28 cellular contexts compared by ENCODE assay signal in the genomic region with DNA sequence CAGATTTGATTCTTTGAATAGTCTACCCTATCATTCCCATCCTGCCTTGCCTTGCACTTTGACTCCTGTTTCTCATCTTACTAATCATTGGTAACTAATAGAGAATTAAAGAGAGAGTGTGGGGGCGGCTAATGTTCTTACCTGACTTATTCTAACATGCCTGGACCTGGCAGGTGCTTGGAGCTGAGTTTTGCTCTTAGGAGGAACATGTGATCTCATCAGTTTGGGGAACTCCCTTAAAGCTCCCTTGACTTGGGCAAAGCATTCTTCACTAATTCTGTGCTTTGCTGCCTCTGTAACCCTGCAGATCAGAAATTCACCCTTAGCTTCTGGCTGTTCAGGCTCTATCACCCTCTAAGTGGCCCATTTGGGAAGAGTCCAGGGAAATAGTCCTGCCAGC.
"Had no signal": no experiment of that assay in that cellular context is flagged by ENCODE, and none has a peak within 500 bp of the region (broad histone marks: within the 10 kb centered on the region; RNA-seq: fewer than 3 reads in every experiment).

No MANE protein-coding gene starts in this region.

- DNase-seq: activated CD4-positive, alpha-beta memory T cell treated with anti-CD3 and anti-CD28 coated beads for 36 hours; activated CD4-positive, alpha-beta T cell treated with anti-CD3 and anti-CD28 coated beads, Interleukin-2, amount 10 ng/mL, durations not matched to agents 24 days and 14 days; activated CD8-positive, alpha-beta memory T cell treated with anti-CD3 and anti-CD28 coated beads, Interleukin-2, amount 50 U/mL, for 4 hours; activated gamma-delta T cell; activated naive CD4-positive, alpha-beta T cell treated with anti-CD3 and anti-CD28 coated beads, Interleukin-2, amount 10 ng/mL, durations not matched to agents 7 days and 5 days; activated naive CD8-positive, alpha-beta T cell treated with anti-CD3 and anti-CD28 coated beads, Interleukin-2, amount 10 ng/mL, durations not matched to agents 7 days and 5 days; activated T-cell treated with anti-CD3 and anti-CD28 coated beads, Interleukin-2, amount 50 U/mL, for 1 hour; brain microvascular endothelial cell; central memory CD4-positive, alpha-beta T cell; endodermal cell; gastrocnemius medialis; glutamatergic neuron; left ventricle myocardium inferior; pancreas; retina; stimulated activated CD4-positive, alpha-beta T cell treated with anti-CD3 and anti-CD28 coated beads, Interleukin-4, amount 100 ng/mL, for 24 hours; uterus had no signal

- H3K27ac Mint-ChIP-seq: activated CD4-positive, alpha-beta memory T cell treated with anti-CD3 and anti-CD28 coated beads for 36 hours; activated CD4-positive, alpha-beta T cell treated with anti-CD3 and anti-CD28 coated beads, Interleukin-2, amount 10 ng/mL, durations not matched to agents 24 days and 14 days; activated naive CD4-positive, alpha-beta T cell treated with anti-CD3 and anti-CD28 coated beads, Interleukin-2, amount 10 ng/mL, durations not matched to agents 7 days and 5 days; activated naive CD8-positive, alpha-beta T cell treated with anti-CD3 and anti-CD28 coated beads, Interleukin-2, amount 10 ng/mL, durations not matched to agents 7 days and 5 days; activated T-helper 1 cell treated with anti-CD3 and anti-CD28 coated beads, Interleukin-12 subunit alpha, Interleukin-12 subunit beta, Interleukin-2, Interleukin-4 antibody, amounts not matched to agents 30 ng/mL and 10 ng/mL and 1 ng/mL, durations not matched to agents 14 hours and 24 hours and 36 hours; endodermal cell; stimulated activated effector memory CD8-positive, alpha-beta T cell treated with anti-CD3 and anti-CD28 coated beads, Interleukin-12 subunit alpha, Interleukin-12 subunit beta, amount 100 ng/mL, for 72 hours; stimulated activated naive CD8-positive, alpha-beta T cell treated with anti-CD3 and anti-CD28 coated beads, Interleukin-15, Interleukin-2, amounts not matched to agents 100 ng/mL and 50 ng/mL, for 24 hours; type B pancreatic cell had no signal

- H3K9me3 ChIP-seq: gastrocnemius medialis, left ventricle myocardium inferior, pancreas, prostate gland, thoracic aorta, uterus had no signal

- H3K36me3 Mint-ChIP-seq: activated CD4-positive, alpha-beta memory T cell treated with anti-CD3 and anti-CD28 coated beads for 36 hours; activated naive CD4-positive, alpha-beta T cell treated with anti-CD3 and anti-CD28 coated beads, Interleukin-2, amount 10 ng/mL, durations not matched to agents 7 days and 5 days; activated naive CD8-positive, alpha-beta T cell treated with anti-CD3 and anti-CD28 coated beads, Interleukin-2, amount 10 ng/mL, durations not matched to agents 7 days and 5 days; stimulated activated effector memory CD8-positive, alpha-beta T cell treated with anti-CD3 and anti-CD28 coated beads, Interleukin-12 subunit alpha, Interleukin-12 subunit beta, amount 100 ng/mL, for 72 hours; type B pancreatic cell had no signal

- H3K4me1 ChIP-seq: gastrocnemius medialis, left ventricle myocardium inferior, pancreas, prostate gland, uterus had no signal

- H3K4me1 Mint-ChIP-seq: activated CD4-positive, alpha-beta T cell treated with anti-CD3 and anti-CD28 coated beads, Interleukin-2, amount 10 ng/mL, durations not matched to agents 24 days and 14 days; activated naive CD4-positive, alpha-beta T cell treated with anti-CD3 and anti-CD28 coated beads, Interleukin-2, amount 10 ng/mL, durations not matched to agents 7 days and 5 days; activated naive CD8-positive, alpha-beta T cell treated with anti-CD3 and anti-CD28 coated beads, Interleukin-2, amount 10 ng/mL, durations not matched to agents 7 days and 5 days; endodermal cell; stimulated activated effector memory CD8-positive, alpha-beta T cell treated with anti-CD3 and anti-CD28 coated beads, Interleukin-12 subunit alpha, Interleukin-12 subunit beta, amount 100 ng/mL, for 72 hours had no signal

- FAIRE-seq: astrocyte, islet of Langerhans, pancreas had no signal

- H3K27me3 ChIP-seq: brain microvascular endothelial cell, gastrocnemius medialis, pancreas, uterus had no signal

- H3K27me3 Mint-ChIP-seq: activated CD4-positive, alpha-beta memory T cell treated with anti-CD3 and anti-CD28 coated beads for 36 hours; activated CD4-positive, alpha-beta T cell treated with anti-CD3 and anti-CD28 coated beads, Interleukin-2, amount 10 ng/mL, durations not matched to agents 24 days and 14 days; activated naive CD4-positive, alpha-beta T cell treated with anti-CD3 and anti-CD28 coated beads, Interleukin-2, amount 10 ng/mL, durations not matched to agents 7 days and 5 days; activated naive CD8-positive, alpha-beta T cell treated with anti-CD3 and anti-CD28 coated beads, Interleukin-2, amount 10 ng/mL, durations not matched to agents 7 days and 5 days; stimulated activated naive CD8-positive, alpha-beta T cell treated with anti-CD3 and anti-CD28 coated beads, Interleukin-15, Interleukin-2, amounts not matched to agents 100 ng/mL and 50 ng/mL, for 24 hours; type B pancreatic cell had no signal

- H3K27ac ChIP-seq: brain microvascular endothelial cell, gastrocnemius medialis, left ventricle myocardium inferior, pancreas, prostate gland, thoracic aorta, uterus had no signal

- H3K4me3 Mint-ChIP-seq: activated CD4-positive, alpha-beta memory T cell treated with anti-CD3 and anti-CD28 coated beads for 36 hours; activated CD4-positive, alpha-beta T cell treated with anti-CD3 and anti-CD28 coated beads, Interleukin-2, amount 10 ng/mL, durations not matched to agents 24 days and 14 days; activated naive CD4-positive, alpha-beta T cell treated with anti-CD3 and anti-CD28 coated beads, Interleukin-2, amount 10 ng/mL, durations not matched to agents 7 days and 5 days; activated naive CD8-positive, alpha-beta T cell treated with anti-CD3 and anti-CD28 coated beads, Interleukin-2, amount 10 ng/mL, durations not matched to agents 7 days and 5 days; activated T-helper 1 cell treated with anti-CD3 and anti-CD28 coated beads, Interleukin-12 subunit alpha, Interleukin-12 subunit beta, Interleukin-2, Interleukin-4 antibody, amounts not matched to agents 30 ng/mL and 10 ng/mL and 1 ng/mL, durations not matched to agents 14 hours and 24 hours and 36 hours; endodermal cell; nephron; stimulated activated effector memory CD8-positive, alpha-beta T cell treated with anti-CD3 and anti-CD28 coated beads, Interleukin-12 subunit alpha, Interleukin-12 subunit beta, amount 100 ng/mL, for 72 hours; stimulated activated naive CD8-positive, alpha-beta T cell treated with anti-CD3 and anti-CD28 coated beads, Interleukin-15, Interleukin-2, amounts not matched to agents 100 ng/mL and 50 ng/mL, for 24 hours; type B pancreatic cell had no signal

- H3K9me3 Mint-ChIP-seq: activated CD4-positive, alpha-beta T cell treated with anti-CD3 and anti-CD28 coated beads, Interleukin-2, amount 10 ng/mL, durations not matched to agents 24 days and 14 days; activated naive CD4-positive, alpha-beta T cell treated with anti-CD3 and anti-CD28 coated beads, Interleukin-2, amount 10 ng/mL, durations not matched to agents 7 days and 5 days; activated naive CD8-positive, alpha-beta T cell treated with anti-CD3 and anti-CD28 coated beads, Interleukin-2, amount 10 ng/mL, durations not matched to agents 7 days and 5 days; endodermal cell; nephron; stimulated activated naive CD8-positive, alpha-beta T cell treated with anti-CD3 and anti-CD28 coated beads, Interleukin-15, Interleukin-2, amounts not matched to agents 100 ng/mL and 50 ng/mL, for 24 hours; type B pancreatic cell had no signal

- H3K4me3 ChIP-seq: gastrocnemius medialis, left ventricle myocardium inferior, lung, pancreas, prostate gland, skin epidermis, thoracic aorta, uterus had no signal

- H3K36me3 ChIP-seq: brain microvascular endothelial cell, gastrocnemius medialis, left ventricle myocardium inferior, pancreas, prostate gland, thoracic aorta, uterus had no signal
